ENCODE assay signal across 1 cellular context in the genomic region with DNA sequence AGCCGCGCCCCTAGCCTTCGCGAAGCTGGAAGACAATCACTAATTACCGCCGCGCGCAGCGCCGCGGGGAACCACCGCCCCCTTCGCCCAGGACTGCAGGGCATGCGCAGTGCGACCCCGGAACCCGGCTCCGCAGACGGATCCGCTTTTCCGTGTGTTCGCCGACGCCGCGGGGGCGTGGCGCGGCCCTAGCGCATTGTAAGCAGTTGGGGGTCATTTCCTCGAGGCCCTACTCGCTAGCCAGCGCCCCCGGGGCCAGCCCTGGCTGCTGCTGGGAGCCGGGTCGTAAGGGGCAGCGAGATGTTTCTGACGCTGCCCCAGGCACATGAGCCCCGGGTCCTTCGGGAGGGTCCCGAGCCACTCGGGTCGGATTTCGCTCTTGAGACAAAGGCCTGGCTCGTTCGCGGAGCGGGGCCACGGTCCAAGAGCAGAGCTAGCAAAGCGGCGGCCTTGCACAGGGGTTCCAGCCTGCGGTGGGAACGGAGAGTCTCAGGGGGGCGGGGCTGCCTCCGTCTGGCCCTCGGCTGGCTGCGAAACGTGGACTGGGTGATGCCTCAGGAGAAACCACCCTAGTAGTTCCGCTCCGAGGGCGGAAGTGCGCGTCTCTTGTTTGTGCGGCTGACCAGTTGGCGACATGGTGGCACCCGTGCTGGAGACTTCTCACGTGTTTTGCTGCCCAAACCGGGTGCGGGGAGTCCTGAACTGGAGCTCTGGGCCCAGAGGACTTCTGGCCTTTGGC.
TF ChIP-seq lines count a peak whose summit lies in the region.

Gene ELP2, plus strand, starts transcription at position 600 of the 739 bp plus-strand sequence. Its CDS starts 35 bp downstream, at position 635.
Gene SLC39A6, minus strand, starts transcription at position 41 of the 739 bp plus-strand sequence. CDS start 2,333 bp downstream, outside the sequence.

TF ChIP-seq in HepG2, 621 proteins besides CTCF, POLR2A, EP300 and RAD21 (continued from another document and continues in another):
- TF ChIP-seq SNAPC4 (CRISPR knock-in tag; IDR thresholded peaks at IDR 0.05) = peak; percentile 98
- no peak for TF ChIP-seq ZNF530 (CRISPR knock-in tag; IDR thresholded peaks at IDR 0.05; ENCODE audit: low read depth)
- 0 out of 2 replicates have a peak, but pooled peaks have one; percentile 63 for TF ChIP-seq ZNF615 (CRISPR knock-in tag; IDR thresholded peaks at IDR 0.05; ENCODE audit: borderline replicate concordance)
- no peak for TF ChIP-seq ZNF83 (CRISPR knock-in tag; IDR thresholded peaks at IDR 0.05; ENCODE audit: borderline replicate concordance)
- no peak for TF ChIP-seq ZBTB8A (CRISPR knock-in tag; IDR thresholded peaks at IDR 0.05; ENCODE audit: borderline replicate concordance, low read depth)
- 0 out of 2 replicates have a peak, but pooled peaks have one; percentile 7 for TF ChIP-seq HOXA7 (CRISPR knock-in tag; IDR thresholded peaks at IDR 0.05)
- no peak for TF ChIP-seq ZNF180 (CRISPR knock-in tag; IDR thresholded peaks at IDR 0.05; ENCODE audit: borderline replicate concordance, low read depth)
- no peak for TF ChIP-seq ZNF552 (CRISPR knock-in tag; IDR thresholded peaks at IDR 0.05; ENCODE audit: borderline replicate concordance)
- no peak for TF ChIP-seq ATRX (CRISPR knock-in tag; IDR thresholded peaks at IDR 0.05; ENCODE audit: borderline replicate concordance)
- peak; percentile 73; the same call in 1 of the 2 replicates for TF ChIP-seq THAP7 (CRISPR knock-in tag; IDR thresholded peaks at IDR 0.05)
- peak; percentile 71 for TF ChIP-seq ZC3H13 (CRISPR knock-in tag; IDR thresholded peaks at IDR 0.05)
- no peak for TF ChIP-seq ZBTB42 (CRISPR knock-in tag; IDR thresholded peaks at IDR 0.05)
- TF ChIP-seq ZNF367 (CRISPR knock-in tag; IDR thresholded peaks at IDR 0.05; ENCODE audit: borderline replicate concordance) = no peak
- peak; percentile 92 for TF ChIP-seq MIXL1 (CRISPR knock-in tag; IDR thresholded peaks at IDR 0.05)
- TF ChIP-seq RFXAP (CRISPR knock-in tag; IDR thresholded peaks at IDR 0.05; ENCODE audit: borderline replicate concordance) = peak; percentile 79
- TF ChIP-seq SNAI1 (CRISPR knock-in tag; IDR thresholded peaks at IDR 0.05; ENCODE audit: borderline replicate concordance) = no peak
- TF ChIP-seq ATF7-NPFF (CRISPR knock-in tag; IDR thresholded peaks at IDR 0.05; ENCODE audit: low read depth) = no peak; the same call in 1 of the 2 replicates
- 0 out of 2 replicates have a peak, but pooled peaks have one; percentile 6 for TF ChIP-seq ZBTB21 (CRISPR knock-in tag; IDR thresholded peaks at IDR 0.05)
- TF ChIP-seq GTF2F1 (IDR thresholded peaks at IDR 0.05; ENCODE audit: low read length) = no peak
- TF ChIP-seq, protein P1, sequence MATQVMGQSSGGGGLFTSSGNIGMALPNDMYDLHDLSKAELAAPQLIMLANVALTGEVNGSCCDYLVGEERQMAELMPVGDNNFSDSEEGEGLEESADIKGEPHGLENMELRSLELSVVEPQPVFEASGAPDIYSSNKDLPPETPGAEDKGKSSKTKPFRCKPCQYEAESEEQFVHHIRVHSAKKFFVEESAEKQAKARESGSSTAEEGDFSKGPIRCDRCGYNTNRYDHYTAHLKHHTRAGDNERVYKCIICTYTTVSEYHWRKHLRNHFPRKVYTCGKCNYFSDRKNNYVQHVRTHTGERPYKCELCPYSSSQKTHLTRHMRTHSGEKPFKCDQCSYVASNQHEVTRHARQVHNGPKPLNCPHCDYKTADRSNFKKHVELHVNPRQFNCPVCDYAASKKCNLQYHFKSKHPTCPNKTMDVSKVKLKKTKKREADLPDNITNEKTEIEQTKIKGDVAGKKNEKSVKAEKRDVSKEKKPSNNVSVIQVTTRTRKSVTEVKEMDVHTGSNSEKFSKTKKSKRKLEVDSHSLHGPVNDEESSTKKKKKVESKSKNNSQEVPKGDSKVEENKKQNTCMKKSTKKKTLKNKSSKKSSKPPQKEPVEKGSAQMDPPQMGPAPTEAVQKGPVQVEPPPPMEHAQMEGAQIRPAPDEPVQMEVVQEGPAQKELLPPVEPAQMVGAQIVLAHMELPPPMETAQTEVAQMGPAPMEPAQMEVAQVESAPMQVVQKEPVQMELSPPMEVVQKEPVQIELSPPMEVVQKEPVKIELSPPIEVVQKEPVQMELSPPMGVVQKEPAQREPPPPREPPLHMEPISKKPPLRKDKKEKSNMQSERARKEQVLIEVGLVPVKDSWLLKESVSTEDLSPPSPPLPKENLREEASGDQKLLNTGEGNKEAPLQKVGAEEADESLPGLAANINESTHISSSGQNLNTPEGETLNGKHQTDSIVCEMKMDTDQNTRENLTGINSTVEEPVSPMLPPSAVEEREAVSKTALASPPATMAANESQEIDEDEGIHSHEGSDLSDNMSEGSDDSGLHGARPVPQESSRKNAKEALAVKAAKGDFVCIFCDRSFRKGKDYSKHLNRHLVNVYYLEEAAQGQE (IDR thresholded peaks at IDR 0.05; ENCODE audit: borderline replicate concordance in 1 of 2, low read depth in 1 of 2, low read length in 2 of 2) = peak in 1 of 2 experiments; percentile 7; a peak in 1 of 4 replicates
- TF ChIP-seq ZNF20 (CRISPR knock-in tag; IDR thresholded peaks at IDR 0.05) = no peak
- no peak for TF ChIP-seq ZSCAN30 (CRISPR knock-in tag; IDR thresholded peaks at IDR 0.05)
- TF ChIP-seq ZSCAN12 (CRISPR knock-in tag; IDR thresholded peaks at IDR 0.05) = 0 out of 2 replicates have a peak, but pooled peaks have one; percentile 70
- TF ChIP-seq MED13 (CRISPR knock-in tag; IDR thresholded peaks at IDR 0.05) = no peak; the same call in 1 of the 2 replicates
- peak; percentile 95 for TF ChIP-seq ZNF687 (CRISPR knock-in tag; IDR thresholded peaks at IDR 0.05)
- TF ChIP-seq ZNF607 (CRISPR knock-in tag; IDR thresholded peaks at IDR 0.05; ENCODE audit: borderline replicate concordance) = peak; percentile 71
- no peak for TF ChIP-seq FOXA1 (IDR thresholded peaks at IDR 0.05)
- peak; percentile 25; the same call in 1 of the 2 replicates for TF ChIP-seq FOXA1 (CRISPR knock-in tag; IDR thresholded peaks at IDR 0.05)
- TF ChIP-seq KDM5B (CRISPR knock-in tag; IDR thresholded peaks at IDR 0.05; ENCODE audit: borderline replicate concordance) = no peak; the same call in 1 of the 2 replicates
- TF ChIP-seq NR2F6 (IDR thresholded peaks at IDR 0.05) = no peak; the same call in 1 of the 2 replicates
- TF ChIP-seq NR2F6 (CRISPR knock-in tag; IDR thresholded peaks at IDR 0.05) = peak; percentile 46; the same call in 1 of the 2 replicates
- no peak for TF ChIP-seq ADNP (CRISPR knock-in tag; IDR thresholded peaks at IDR 0.05)
- peak; percentile 82 for TF ChIP-seq BCL6 (CRISPR knock-in tag; IDR thresholded peaks at IDR 0.05)
- TF ChIP-seq ZNF562 (CRISPR knock-in tag; IDR thresholded peaks at IDR 0.05; ENCODE audit: borderline replicate concordance) = no peak
- TF ChIP-seq, protein P2, sequence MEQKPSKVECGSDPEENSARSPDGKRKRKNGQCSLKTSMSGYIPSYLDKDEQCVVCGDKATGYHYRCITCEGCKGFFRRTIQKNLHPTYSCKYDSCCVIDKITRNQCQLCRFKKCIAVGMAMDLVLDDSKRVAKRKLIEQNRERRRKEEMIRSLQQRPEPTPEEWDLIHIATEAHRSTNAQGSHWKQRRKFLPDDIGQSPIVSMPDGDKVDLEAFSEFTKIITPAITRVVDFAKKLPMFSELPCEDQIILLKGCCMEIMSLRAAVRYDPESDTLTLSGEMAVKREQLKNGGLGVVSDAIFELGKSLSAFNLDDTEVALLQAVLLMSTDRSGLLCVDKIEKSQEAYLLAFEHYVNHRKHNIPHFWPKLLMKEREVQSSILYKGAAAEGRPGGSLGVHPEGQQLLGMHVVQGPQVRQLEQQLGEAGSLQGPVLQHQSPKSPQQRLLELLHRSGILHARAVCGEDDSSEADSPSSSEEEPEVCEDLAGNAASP (CRISPR knock-in tag; IDR thresholded peaks at IDR 0.05; ENCODE audit: borderline replicate concordance) = peak; percentile 1; the same call in 1 of the 2 replicates
- TF ChIP-seq ZNF609 (CRISPR knock-in tag; IDR thresholded peaks at IDR 0.05; ENCODE audit: borderline replicate concordance) = 0 out of 2 replicates have a peak, but pooled peaks have one; percentile 39
- TF ChIP-seq TCF7L2 (IDR thresholded peaks at IDR 0.05; ENCODE audit: low read depth, low read length) = no peak
